Comparison of ENCODE assay signal across 8 cellular contexts in the genomic region with DNA sequence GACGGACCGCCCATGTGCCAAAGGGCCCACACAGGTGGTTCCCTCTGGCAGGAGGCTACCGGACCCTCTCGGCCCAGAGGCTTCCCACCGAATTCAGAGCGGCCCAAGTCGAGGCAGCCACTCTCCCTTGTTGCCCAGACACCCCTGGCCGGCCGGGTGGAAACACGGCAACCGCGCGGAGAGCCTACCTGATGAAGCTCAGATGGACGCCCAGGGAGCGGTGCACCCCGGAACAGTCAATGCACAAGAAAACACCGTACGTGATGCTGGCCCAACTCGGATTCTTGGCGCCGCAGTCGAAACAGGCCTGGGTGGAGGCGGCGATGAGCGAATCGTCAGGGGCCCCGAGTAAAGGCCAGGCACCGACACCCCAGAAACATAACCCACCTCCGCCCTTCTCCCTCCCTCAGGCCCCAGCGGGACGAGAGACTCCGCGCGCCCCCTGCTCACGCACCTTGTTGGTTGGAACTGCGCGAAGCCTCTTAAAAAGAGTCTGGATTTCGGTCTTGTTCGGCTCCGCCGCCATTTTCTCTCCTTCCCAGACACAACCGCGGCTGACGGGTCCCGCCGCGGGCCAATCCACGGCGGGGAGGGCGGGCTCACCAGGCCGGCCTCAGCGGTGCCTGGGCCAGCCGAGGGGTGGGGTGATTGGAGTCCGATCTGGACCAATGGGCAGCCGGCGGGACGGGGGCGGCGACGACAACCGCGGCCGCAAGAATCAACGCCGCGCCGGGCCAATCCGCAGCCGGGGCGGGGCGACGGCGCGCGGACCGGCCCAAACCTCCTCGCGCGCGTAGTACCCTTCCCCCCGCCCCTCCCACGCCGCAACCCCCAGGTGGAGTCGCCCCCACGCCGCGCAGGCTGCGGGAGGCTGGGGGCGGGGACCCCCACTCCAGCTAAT. TPM values are rescaled to one million over a fixed set of nuclear protein-coding genes. Genes with fewer than 3 reads are reported as not detected.
DNase-seq lines count a peak whose midpoint lies in the region; ATAC-seq, FAIRE-seq and TF ChIP-seq lines count a peak whose summit lies in the region.

A gene (minus strand): TSS at position 552 of the 901 bp plus-strand sequence. CDS start 26 bp downstream, at position 526.

- peak within 1 kb of the TSS; percentile 100 for H3K27ac Mint-ChIP-seq in activated naive CD8-positive, alpha-beta T cell treated with anti-CD3 and anti-CD28 coated beads, Interleukin-2, amount 10 ng/mL, durations not matched to agents 7 days and 5 days

- peaks cover 0 to 9% (median 3%) of the 10 kb centered on the region in 3 donors for H3K36me3 ChIP-seq in pancreas
- peaks cover 23 to 32% of the 10 kb centered on the region in 2 donors for H3K36me3 ChIP-seq in thyroid gland

- no peaks in the 10 kb centered on the region for H3K9me3 ChIP-seq in pancreas
- no peaks in the 10 kb centered on the region for H3K9me3 ChIP-seq in thyroid gland

- intact Hi-C loops in head of caudate nucleus (cut with DNase I): loop anchor here (2.0 to 5.0 kb wide), 3 partner anchors 38 to 181 kb away; a partner anchor contains a TSS
- intact Hi-C loops in pancreas (cut with DNase I): loop anchor here in 1 of 3 donors (10.0 kb wide), 1 partner anchor 178 kb away; a partner anchor contains a TSS
- intact Hi-C loops in thyroid gland (cut with DNase I): loop anchor here (5.0 kb wide), 2 partner anchors 36 to 181 kb away; a partner anchor contains a TSS

- H3K27ac ChIP-seq in pancreas: peak within 1 kb of the TSS; percentile 89 to 100 (median 96)
- peak within 1 kb of the TSS; percentile 96 to 98 (median 96) for H3K27ac ChIP-seq in thyroid gland

- H3K4me3 ChIP-seq in GM12875 (ENCODE audit: low read depth, low read length) (peak within 1 kb of the TSS; percentile 98), pancreas (peak within 1 kb of the TSS; percentile 72 to 93 (median 86)), thyroid gland (replicated peaks in 1 of 3) (peak within 1 kb of the TSS; percentile 76 to 90 (median 77))

- POLR2A ChIA-PET in activated naive CD8-positive, alpha-beta T cell treated with anti-CD3 and anti-CD28 coated beads, Interleukin-2, amount 10 ng/mL, durations not matched to agents 7 days and 5 days (lab: Charles Lee): interaction anchor here (1.2 to 6.3 kb wide), 5 partner anchors 10 to 93 kb away, joined by 3 to 53 read pairs (median 5); a partner anchor contains a TSS

- 0% methylated on average over 75 to 89 of the region's 89 CpGs for WGBS in pancreas, 2 donors
- 0 to 1% methylated on average over 11 to 48 of the region's 89 CpGs for WGBS in thyroid gland, 2 donors

- TF ChIP-seq POLR2A in thyroid gland (IDR thresholded peaks at IDR 0.05): peak in 1 of 2 donors; percentile 53

- H3K36me3 Mint-ChIP-seq in activated naive CD8-positive, alpha-beta T cell treated with anti-CD3 and anti-CD28 coated beads, Interleukin-2, amount 10 ng/mL, durations not matched to agents 7 days and 5 days: peaks cover 5% of the 10 kb centered on the region

- H3K27me3 ChIP-seq in pancreas (no peaks in the 10 kb centered on the region), thyroid gland (no peaks in the 10 kb centered on the region)

- TF ChIP-seq CTCF in GM12875 (IDR thresholded peaks at IDR 0.05; ENCODE audit: borderline replicate concordance, insufficient read depth, low read depth, low read length): no peak
- TF ChIP-seq CTCF in pancreas (IDR thresholded peaks at IDR 0.05): no peak
- no peak for TF ChIP-seq CTCF in thyroid gland (IDR thresholded peaks at IDR 0.05)

- H3K27me3 Mint-ChIP-seq in activated naive CD8-positive, alpha-beta T cell treated with anti-CD3 and anti-CD28 coated beads, Interleukin-2, amount 10 ng/mL, durations not matched to agents 7 days and 5 days: no peaks in the 10 kb centered on the region

- FAIRE-seq in pancreas (lab: Jason Lieb, UNC): no peak

- peak within 1 kb of the TSS; percentile 98 for H3K4me3 Mint-ChIP-seq in activated naive CD8-positive, alpha-beta T cell treated with anti-CD3 and anti-CD28 coated beads, Interleukin-2, amount 10 ng/mL, durations not matched to agents 7 days and 5 days

- ATAC-seq in HG02759 (IDR thresholded peaks at IDR 0.05; ENCODE audit: unreplicated experiment): peak; percentile 94
- ATAC-seq in activated naive CD8-positive, alpha-beta T cell treated with anti-CD3 and anti-CD28 coated beads, Interleukin-2, amount 10 ng/mL, durations not matched to agents 7 days and 5 days (ENCODE audit: low read depth): peak; percentile 94
- ATAC-seq in pancreas: peak; percentile 92 to 97 (median 95)

- H3K4me1 ChIP-seq in pancreas: peaks cover 11 to 15% (median 14%) of the 10 kb centered on the region in 3 donors
- H3K4me1 ChIP-seq in thyroid gland: peaks cover 20 to 25% of the 10 kb centered on the region in 2 donors

- no peaks in the 10 kb centered on the region for H3K9me3 Mint-ChIP-seq in activated naive CD8-positive, alpha-beta T cell treated with anti-CD3 and anti-CD28 coated beads, Interleukin-2, amount 10 ng/mL, durations not matched to agents 7 days and 5 days

- H3K4me1 Mint-ChIP-seq in activated naive CD8-positive, alpha-beta T cell treated with anti-CD3 and anti-CD28 coated beads, Interleukin-2, amount 10 ng/mL, durations not matched to agents 7 days and 5 days: peaks cover 30% of the 10 kb centered on the region

- DNase-seq in NCI-H128 (lab: John Stamatoyannopoulos, UW; ENCODE audit: unreplicated experiment): peak; percentile 90
- peak; percentile 63 to 88 for DNase-seq in SW 1271 (lab: John Stamatoyannopoulos, UW)
- DNase-seq in activated naive CD8-positive, alpha-beta T cell treated with anti-CD3 and anti-CD28 coated beads, Interleukin-2, amount 10 ng/mL, durations not matched to agents 7 days and 5 days: peak; percentile 98
- DNase-seq in head of caudate nucleus: peak; percentile 95 to 99 (median 98)
- peak; percentile 96 to 98 (median 97) for DNase-seq in pancreas
- DNase-seq in thyroid gland: peak; percentile 98

RNA-seq across cellular contexts. Expression of the gene that starts here (rescaled TPM):
- 100 to 1,000 TPM; 108 to 113 TPM for total RNA-seq in activated naive CD8-positive, alpha-beta T cell treated with anti-CD3 and anti-CD28 coated beads, Interleukin-2, amount 10 ng/mL, durations not matched to agents 7 days and 5 days
- total RNA-seq in pancreas: 10 to 100 TPM; 40.1 to 67.5 (median 61.4) TPM
- polyA plus RNA-seq in pancreas: 10 to 100 TPM; 73.1 to 78.9 TPM
- 100 to 1,000 TPM; 145 to 194 (median 160) TPM for total RNA-seq in thyroid gland

Comparison
In these comparisons a context has a peak if more than half of its experiments do, and no peak if none do; other contexts are left out.
1. Peak in every context shown above with its lines: DNase-seq, ATAC-seq, H3K4me3 ChIP-seq and H3K27ac ChIP-seq.